In genomic region chr1:193697105-193697762, GRCh38 we compare ENCODE assay signal across 2 cellular contexts.
TF ChIP-seq lines count a peak whose summit lies in the region.

No MANE protein-coding gene starts in this region.

TF ChIP-seq in IMR-90, 13 proteins besides CTCF, POLR2A, EP300 and RAD21:
- TF ChIP-seq RFX5 (IDR thresholded peaks at IDR 0.05; ENCODE audit: low read depth, low read length) (no peak), ELK1 (IDR thresholded peaks at IDR 0.05; ENCODE audit: borderline replicate concordance, low read depth, low read length) (no peak), MAFK (IDR thresholded peaks at IDR 0.05; ENCODE audit: low read depth, low read length) (no peak), CHD1 (IDR thresholded peaks at IDR 0.05; ENCODE audit: low read depth, low read length) (no peak), USF2 (IDR thresholded peaks at IDR 0.05; ENCODE audit: low read depth, low read length) (no peak), FOS (IDR thresholded peaks at IDR 0.05; ENCODE audit: low read depth, low read length) (no peak), NFE2L2 (IDR thresholded peaks at IDR 0.05; ENCODE audit: low read depth, low read length) (no peak), RCOR1 (IDR thresholded peaks at IDR 0.05; ENCODE audit: insufficient replicate concordance, low read length) (no peak), MXI1 (IDR thresholded peaks at IDR 0.05; ENCODE audit: borderline replicate concordance, low read depth, low read length) (no peak), CEBPB (IDR thresholded peaks at IDR 0.05; ENCODE audit: low read depth, low read length) (no peak), BHLHE40 (IDR thresholded peaks at IDR 0.05; ENCODE audit: low read depth, low read length) (no peak), SMC3 (IDR thresholded peaks at IDR 0.05; ENCODE audit: low read depth, low read length) (no peak), MAZ (IDR thresholded peaks at IDR 0.05; ENCODE audit: borderline replicate concordance, low read depth, low read length) (no peak)

TF ChIP-seq in K562, 482 proteins besides CTCF, POLR2A, EP300 and RAD21:
- TF ChIP-seq TCF7 (IDR thresholded peaks at IDR 0.05; ENCODE audit: borderline replicate concordance) (no peak), ZNF134 (CRISPR knock-in tag; conservative IDR thresholded peaks at IDR 0.05) (peak; percentile 57; the same call in 1 of the 2 replicates)
